17 cellular contexts compared by ENCODE assay signal in genomic region chr2:168350380-168350779, GRCh38.
DNase-seq lines count a peak whose midpoint lies in the region; ATAC-seq, FAIRE-seq and TF ChIP-seq lines count a peak whose summit lies in the region.
"Had no signal": no experiment of that assay in that cellular context is flagged by ENCODE, and none has a peak within 500 bp of the region (broad histone marks: within the 10 kb centered on the region; RNA-seq: fewer than 3 reads in every experiment).

No MANE protein-coding gene starts in this region.

- 8 to 14% methylated on average over 2 of the region's 2 CpGs for whole genome bisulfite sequencing in pancreas, 2 donors

- H3K27ac ChIP-seq in pancreas, result peak overlapping the region in 1 of 4 donors; percentile 34
- H3K27ac ChIP-seq: dorsolateral prefrontal cortex, skin epidermis had no signal

- peak; percentile 53 to 75 (median 60) for ATAC-seq in pancreas
- ATAC-seq: activated naive CD8-positive, alpha-beta T cell treated with anti-CD3 and anti-CD28 coated beads, Interleukin-2, amount 50 U/mL, for 24 hours; GM12878; left lobe of liver had no signal

- no peaks in the 10 kb centered on the region for H3K9me3 ChIP-seq in pancreas

- peaks cover 12 to 18% (median 17%) of the 10 kb centered on the region in 3 donors for H3K4me1 ChIP-seq in pancreas

- no peaks in the 10 kb centered on the region for H3K36me3 ChIP-seq in pancreas

- in situ Hi-C loops in astrocyte of the cerebellum (cut with HindIII; ENCODE audit: low sequenced_read_pairs), result no loop called here

- peak in 2 of 3 experiments; percentile 7 to 59 for DNase-seq in NCI-H1417 (lab: John Stamatoyannopoulos, UW)
- DNase-seq in NCI-H1417 treated with DMSO at 0.1 percent for 48 hours (lab: John Stamatoyannopoulos, UW), result no peak
- peak; percentile 35 for DNase-seq in NCI-H2196 treated with DMSO at 0.1 percent for 48 hours (lab: John Stamatoyannopoulos, UW; ENCODE audit: unreplicated experiment)
- no peak for DNase-seq in astrocyte of the cerebellum (ENCODE audit: low read depth)
- DNase-seq in pancreas, result peak in 1 of 6 donors; percentile 33
- no peak for DNase-seq in NOMO-1 (lab: John Stamatoyannopoulos, UW; ENCODE audit: unreplicated experiment in 2 of 2)
- no peak for DNase-seq in hepatic stellate cell (ENCODE audit: low spot score)
- DNase-seq in stimulated activated CD8-positive, alpha-beta memory T cell treated with anti-CD3 and anti-CD28 coated beads, Interleukin-4, amount 100 ng/mL, for 48 hours, result no peak
- DNase-seq: activated CD4-positive, CD25-positive, alpha-beta regulatory T cell; activated naive CD8-positive, alpha-beta T cell treated with anti-CD3 and anti-CD28 coated beads, Interleukin-2, amount 50 U/mL, for 24 hours; dorsolateral prefrontal cortex; NCI-H1694; SHP77 had no signal

- FAIRE-seq in pancreas (lab: Jason Lieb, UNC), result no peak
- FAIRE-seq: GM12878, H1 had no signal

- intact Hi-C loops in pancreas (cut with DNase I), result no loop called here

- TF ChIP-seq CTCF in astrocyte of the cerebellum (IDR thresholded peaks at IDR 0.05; ENCODE audit: low read depth, low read length, missing control alignments) (peak; percentile 8), pancreas (IDR thresholded peaks at IDR 0.05) (no peak)

- H3K27me3 ChIP-seq in pancreas, result no peaks in the 10 kb centered on the region
- H3K27me3 ChIP-seq: dorsolateral prefrontal cortex had no signal

- H3K4me3 ChIP-seq in astrocyte of the cerebellum (ENCODE audit: low read depth, low read length) (no peak overlapping the region), pancreas (no peak overlapping the region)
- H3K4me3 ChIP-seq: dorsolateral prefrontal cortex, GM12878, skin epidermis had no signal

Comparison
In these comparisons a context has a peak if more than half of its experiments do, and no peak if none do; other contexts are left out.
1. DNase-seq: peak in NCI-H1417 (2 of 3) and NCI-H2196 treated with DMSO at 0.1 percent for 48 hours (single experiment); none in NCI-H1417 treated with DMSO at 0.1 percent for 48 hours (single experiment), astrocyte of the cerebellum (single experiment), NOMO-1 (0 of 2), hepatic stellate cell (single experiment) and stimulated activated CD8-positive, alpha-beta memory T cell treated with anti-CD3 and anti-CD28 coated beads, Interleukin-4, amount 100 ng/mL, for 48 hours (single experiment).